ENCODE assay signal across 18 cellular contexts in the genomic region with DNA sequence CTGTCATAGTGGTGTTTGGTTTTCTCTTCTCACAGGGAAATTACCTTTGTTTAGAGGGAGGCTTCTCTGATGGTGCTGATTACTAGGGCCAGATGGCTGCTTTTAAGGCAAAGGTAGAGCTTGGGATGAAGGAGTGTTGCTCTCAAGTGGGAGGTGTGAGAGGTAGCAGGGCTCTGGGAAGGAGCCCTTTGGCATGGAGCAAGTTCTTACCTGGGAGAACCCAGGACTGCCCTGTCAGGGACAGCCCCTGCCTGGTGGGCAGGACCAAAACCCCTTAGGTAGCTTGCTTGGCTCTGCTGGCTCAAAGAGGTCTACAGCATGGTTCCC.
DNase-seq lines count a peak whose midpoint lies in the region; ATAC-seq and TF ChIP-seq lines count a peak whose summit lies in the region.
"Had no signal": no experiment of that assay in that cellular context is flagged by ENCODE, and none has a peak within 500 bp of the region (broad histone marks: within the 10 kb centered on the region; RNA-seq: fewer than 3 reads in every experiment).

No MANE protein-coding gene starts in this region.

- no peak overlapping the region for H3K9ac ChIP-seq in OCI-LY3 (ENCODE audit: low read length)
- H3K9ac ChIP-seq: BLaER1, GM23248 had no signal

- ATAC-seq in stimulated activated effector memory CD8-positive, alpha-beta T cell treated with anti-CD3 and anti-CD28 coated beads, Interleukin-12 subunit alpha, Interleukin-12 subunit beta, amount 100 ng/mL, for 72 hours: peak; percentile 29
- ATAC-seq: CD8-positive, alpha-beta T cell had no signal

- H3K4me1 Mint-ChIP-seq in mesothelial cell of epicardium: peaks cover 46% of the 10 kb centered on the region
- H3K4me1 Mint-ChIP-seq in stimulated activated effector memory CD8-positive, alpha-beta T cell treated with anti-CD3 and anti-CD28 coated beads, Interleukin-12 subunit alpha, Interleukin-12 subunit beta, amount 100 ng/mL, for 72 hours: no peaks in the 10 kb centered on the region
- H3K4me1 Mint-ChIP-seq: B cell; CD4-positive, CD25-positive, alpha-beta regulatory T cell had no signal

- H2AFZ ChIP-seq in OCI-LY3 (ENCODE audit: low read depth, low read length): no peak overlapping the region
- H2AFZ ChIP-seq: GM23248 had no signal

- H3K9me3 Mint-ChIP-seq in mesothelial cell of epicardium: peaks cover 20% of the 10 kb centered on the region
- no peaks in the 10 kb centered on the region for H3K9me3 Mint-ChIP-seq in stimulated activated effector memory CD8-positive, alpha-beta T cell treated with anti-CD3 and anti-CD28 coated beads, Interleukin-12 subunit alpha, Interleukin-12 subunit beta, amount 100 ng/mL, for 72 hours
- H3K9me3 Mint-ChIP-seq: CD8-positive, alpha-beta T cell had no signal

- H3K36me3 Mint-ChIP-seq in mesothelial cell of epicardium: peaks cover 4% of the 10 kb centered on the region
- no peaks in the 10 kb centered on the region for H3K36me3 Mint-ChIP-seq in stimulated activated effector memory CD8-positive, alpha-beta T cell treated with anti-CD3 and anti-CD28 coated beads, Interleukin-12 subunit alpha, Interleukin-12 subunit beta, amount 100 ng/mL, for 72 hours
- H3K36me3 Mint-ChIP-seq: CD4-positive, CD25-positive, alpha-beta regulatory T cell; CD8-positive, alpha-beta T cell had no signal

- H3K4me1 ChIP-seq in OCI-LY3 (ENCODE audit: low read length): peaks cover 8% of the 10 kb centered on the region
- H3K4me1 ChIP-seq: BLaER1 had no signal

- peaks cover 3% of the 10 kb centered on the region for H3K27me3 Mint-ChIP-seq in mesothelial cell of epicardium (ENCODE audit: low read depth)

- H3K27ac ChIP-seq in OCI-LY3 (ENCODE audit: low read length): no peak overlapping the region
- H3K27ac ChIP-seq: 22Rv1, BLaER1, C4-2B, GM23248 had no signal

- peaks cover 31% of the 10 kb centered on the region for H3K27me3 ChIP-seq in OCI-LY3 (ENCODE audit: low read depth, low read length)
- H3K27me3 ChIP-seq: BLaER1 had no signal

- no peak overlapping the region for H3K4me3 Mint-ChIP-seq in mesothelial cell of epicardium
- H3K4me3 Mint-ChIP-seq in stimulated activated effector memory CD8-positive, alpha-beta T cell treated with anti-CD3 and anti-CD28 coated beads, Interleukin-12 subunit alpha, Interleukin-12 subunit beta, amount 100 ng/mL, for 72 hours: no peak overlapping the region
- H3K4me3 Mint-ChIP-seq: B cell; CD4-positive, CD25-positive, alpha-beta regulatory T cell; CD8-positive, alpha-beta T cell had no signal

- H3K9me3 ChIP-seq in OCI-LY3 (ENCODE audit: insufficient read depth, low read length): no peaks in the 10 kb centered on the region
- H3K9me3 ChIP-seq: BLaER1 had no signal

- no peak overlapping the region for H3K4me3 ChIP-seq in OCI-LY3 (ENCODE audit: low read length)
- H3K4me3 ChIP-seq: BLaER1, GM23248 had no signal

- H3K27ac Mint-ChIP-seq in mesothelial cell of epicardium: peak overlapping the region; percentile 14
- no peak overlapping the region for H3K27ac Mint-ChIP-seq in stimulated activated effector memory CD8-positive, alpha-beta T cell treated with anti-CD3 and anti-CD28 coated beads, Interleukin-12 subunit alpha, Interleukin-12 subunit beta, amount 100 ng/mL, for 72 hours
- H3K27ac Mint-ChIP-seq: B cell; CD4-positive, CD25-positive, alpha-beta regulatory T cell; CD8-positive, alpha-beta T cell had no signal

- H3K79me2 ChIP-seq in OCI-LY3 (ENCODE audit: low read length): no peaks in the 10 kb centered on the region

- peak; percentile 67 for DNase-seq in DMS 273 (lab: John Stamatoyannopoulos, UW; ENCODE audit: unreplicated experiment)
- DNase-seq in DMS 273 treated with DMSO at 0.1 percent for 48 hours (lab: John Stamatoyannopoulos, UW): no peak
- peak in 1 of 2 experiments; percentile 31 for DNase-seq in mesothelial cell of epicardium (ENCODE audit: low spot score in 2 of 2, unreplicated experiment in 2 of 2)
- DNase-seq in stimulated activated effector memory CD8-positive, alpha-beta T cell treated with anti-CD3 and anti-CD28 coated beads, Interleukin-12 subunit alpha, Interleukin-12 subunit beta, amount 100 ng/mL, for 72 hours (ENCODE audit: low spot score in 2 of 2): no peak
- no peak for DNase-seq in stimulated activated CD4-positive, alpha-beta T cell treated with anti-CD3 and anti-CD28 coated beads, Interleukin-4, amount 100 ng/mL, for 4 hours
- no peak for DNase-seq in NCI-H2171 treated with DMSO at 0.1 percent for 48 hours (lab: John Stamatoyannopoulos, UW)
- DNase-seq: CD4-positive, CD25-positive, alpha-beta regulatory T cell; CD8-positive, alpha-beta T cell; DMS79 treated with DMSO at 0.1 percent for 48 hours; GF-D8; GM23248; H7; HCEC 1CT had no signal

- TF ChIP-seq CTCF in OCI-LY3 (IDR thresholded peaks at IDR 0.05; ENCODE audit: low read depth, low read length) (no peak), mesothelial cell of epicardium (IDR thresholded peaks at IDR 0.05; ENCODE audit: unreplicated experiment) (no peak)

- H3K4me2 ChIP-seq in OCI-LY3 (ENCODE audit: low read length): 0 out of 2 replicates have a peak overlapping the region, but pooled peaks have one; percentile 22
- H3K4me2 ChIP-seq: BLaER1 had no signal

- H4K20me1 ChIP-seq in OCI-LY3 (ENCODE audit: insufficient read depth, low read length): no peaks in the 10 kb centered on the region
- H4K20me1 ChIP-seq: BLaER1 had no signal

- no peaks in the 10 kb centered on the region for H3K36me3 ChIP-seq in OCI-LY3 (replicated peaks; ENCODE audit: low read depth, low read length)
- H3K36me3 ChIP-seq: BLaER1 had no signal
